8 cellular contexts compared by ENCODE assay signal in genomic region chr22:39146256-39147101, GRCh38. TPM values are rescaled to one million over a fixed set of nuclear protein-coding genes. Genes with fewer than 3 reads are reported as not detected.
DNase-seq lines count a peak whose midpoint lies in the region; TF ChIP-seq lines count a peak whose summit lies in the region.

No MANE protein-coding gene starts in this region.

- H3K9ac ChIP-seq in SU-DHL-6 (ENCODE audit: low read length) (peak overlapping the region; percentile 37), fibroblast of lung (ENCODE audit: insufficient read depth, low read length) (no peak overlapping the region)

- H3K4me2 ChIP-seq in SU-DHL-6 (ENCODE audit: low read depth, low read length, poor library complexity, severe bottlenecking) (peak overlapping the region; percentile 75), fibroblast of lung (ENCODE audit: extremely low read depth, insufficient read depth, low read length) (peak overlapping the region; percentile 64)

- H3K27ac ChIP-seq in CD8-positive, alpha-beta memory T cell (ENCODE audit: low read depth, low read length), result peak overlapping the region; percentile 77
- H3K27ac ChIP-seq in SU-DHL-6 (ENCODE audit: low read depth, low read length) (no peak overlapping the region), fibroblast of lung (ENCODE audit: insufficient read depth, low read length) (no peak overlapping the region)

- peak overlapping the region; percentile 96 to 100 (median 98) for H3K27ac Mint-ChIP-seq in CD8-positive, alpha-beta memory T cell

- H3K27me3 ChIP-seq in CD8-positive, alpha-beta memory T cell (ENCODE audit: insufficient read depth, low read length, poor library complexity, severe bottlenecking), result no peaks in the 10 kb centered on the region
- H3K27me3 ChIP-seq in SU-DHL-6 (ENCODE audit: low read length) (no peaks in the 10 kb centered on the region), fibroblast of lung (ENCODE audit: control insufficient read depth, insufficient read depth, low read length) (no peaks in the 10 kb centered on the region)

- CTCF ChIA-PET in CD8-positive, alpha-beta memory T cell (lab: Charles Lee), result interaction anchor here (1.7 kb wide), 1 partner anchor 170 kb away, joined by 6 read pairs; no protein-coding TSS in a partner anchor

- no peaks in the 10 kb centered on the region for H3K9me3 Mint-ChIP-seq in CD8-positive, alpha-beta memory T cell

- H3K4me3 Mint-ChIP-seq in CD8-positive, alpha-beta memory T cell, result peak overlapping the region; percentile 89 to 93 (median 92)

- H4K20me1 ChIP-seq in SU-DHL-6 (ENCODE audit: low read depth, low read length) (no peaks in the 10 kb centered on the region), fibroblast of lung (ENCODE audit: control insufficient read depth, extremely low read depth, insufficient read depth, low read length) (no peaks in the 10 kb centered on the region)

- TF ChIP-seq CTCF in SU-DHL-6 (IDR thresholded peaks at IDR 0.05; ENCODE audit: insufficient read depth, low read length, poor library complexity, severe bottlenecking) (no peak), fibroblast of lung (conservative IDR thresholded peaks at IDR 0.05 in 1 of 2, IDR thresholded peaks at IDR 0.05 in 1 of 2; ENCODE audit: low read depth in 1 of 2, low read length in 2 of 2) (no peak)

- peaks cover 66% of the 10 kb centered on the region for H3K4me1 ChIP-seq in CD8-positive, alpha-beta memory T cell (ENCODE audit: insufficient read depth, low read length)
- peaks cover 3% of the 10 kb centered on the region for H3K4me1 ChIP-seq in fibroblast of lung (ENCODE audit: control insufficient read depth, extremely low read depth, insufficient read depth, low read length)

- H3K27me3 Mint-ChIP-seq in CD8-positive, alpha-beta memory T cell, result no peaks in the 10 kb centered on the region

- intact Hi-C loops in posterior vena cava (cut with DNase I), result no loop called here

- H3K79me2 ChIP-seq in SU-DHL-6 (ENCODE audit: insufficient read depth, low read length) (no peaks in the 10 kb centered on the region), fibroblast of lung (ENCODE audit: control insufficient read depth, insufficient read depth, low read length) (no peaks in the 10 kb centered on the region)

- H3K36me3 ChIP-seq in CD8-positive, alpha-beta memory T cell (ENCODE audit: insufficient read depth, low read length), result no peaks in the 10 kb centered on the region
- no peaks in the 10 kb centered on the region for H3K36me3 ChIP-seq in SU-DHL-6 (ENCODE audit: low read length)
- no peaks in the 10 kb centered on the region for H3K36me3 ChIP-seq in fibroblast of lung (ENCODE audit: control insufficient read depth, insufficient read depth, low read length)

- POLR2A ChIA-PET in CD8-positive, alpha-beta memory T cell (lab: Charles Lee), result interaction anchor here (0.6 kb wide), 1 partner anchor 353 kb away, joined by 4 read pairs; the partner anchor contains the start of gene DNAL4

- peaks cover 0 to 47% (median 0%) of the 10 kb centered on the region in 3 donors for H3K36me3 Mint-ChIP-seq in CD8-positive, alpha-beta memory T cell

- H3K9me3 ChIP-seq in CD8-positive, alpha-beta memory T cell (ENCODE audit: low read length), result no peaks in the 10 kb centered on the region
- H3K9me3 ChIP-seq in SU-DHL-6 (ENCODE audit: insufficient read depth, low read length), result no peaks in the 10 kb centered on the region
- no peaks in the 10 kb centered on the region for H3K9me3 ChIP-seq in fibroblast of lung (ENCODE audit: control insufficient read depth, insufficient read depth, low read depth, low read length)

- H3F3A ChIP-seq in SU-DHL-6 (ENCODE audit: insufficient read depth), result no peaks in the 10 kb centered on the region

- no peaks in the 10 kb centered on the region for H3K9me2 ChIP-seq in SU-DHL-6 (replicated peaks; ENCODE audit: insufficient read depth, low read length)

- peaks cover 56 to 70% (median 61%) of the 10 kb centered on the region in 3 donors for H3K4me1 Mint-ChIP-seq in CD8-positive, alpha-beta memory T cell

- no peak for DNase-seq in CD8-positive, alpha-beta memory T cell
- no peak for DNase-seq in fibroblast of lung (ENCODE audit: low read depth in 2 of 2)
- peak; percentile 76 for DNase-seq in posterior vena cava (ENCODE audit: low spot score)
- DNase-seq in NCI-H2171 treated with DMSO at 0.1 percent for 48 hours (lab: John Stamatoyannopoulos, UW), result no peak
- no peak for DNase-seq in OCI-M2 (lab: John Stamatoyannopoulos, UW; ENCODE audit: unreplicated experiment)
- no peak for DNase-seq in hippocampal formation (lab: John Stamatoyannopoulos, UW)
- DNase-seq in activated CD8-positive, alpha-beta memory T cell treated with anti-CD3 and anti-CD28 coated beads, Interleukin-2, amount 50 U/mL, for 4 hours, result no peak

- H2AFZ ChIP-seq in SU-DHL-6 (ENCODE audit: low read depth, low read length, severe bottlenecking), result no peak overlapping the region
- H2AFZ ChIP-seq in fibroblast of lung (ENCODE audit: low read length), result no peak overlapping the region

- H3K4me3 ChIP-seq in CD8-positive, alpha-beta memory T cell (ENCODE audit: low read length), result peak overlapping the region; percentile 40
- H3K4me3 ChIP-seq in SU-DHL-6 (ENCODE audit: insufficient read depth, low read length, poor library complexity, severe bottlenecking) (no peak overlapping the region), fibroblast of lung (replicated peaks in 1 of 4; ENCODE audit: control extremely low read depth in 1 of 4, insufficient read depth in 1 of 4, low read depth in 3 of 4, low read length in 4 of 4) (peak overlapping the region in 3 of 4 experiments; percentile 42 to 61 (median 51))

RNA-seq across cellular contexts. Expression of gene CBX7, which starts 6.0 kb away (rescaled TPM):
- total RNA-seq in CD8-positive, alpha-beta memory T cell, result 10 to 100 TPM; 26.1 to 26.4 TPM
- polyA plus RNA-seq in CD8-positive, alpha-beta memory T cell, result 29.7 TPM
- total RNA-seq in fibroblast of lung, result 8.7 and 14.7 TPM in 2 replicates
- polyA plus RNA-seq in fibroblast of lung, result 2.8 TPM in 2 replicates
- polyA plus RNA-seq in fibroblast of lung (2012), result 4.1 TPM in 2 replicates
- 5.1 and 7.6 TPM in 2 replicates for polyA minus RNA-seq in fibroblast of lung (ENCODE audit: low replicate concordance)
- total RNA-seq in posterior vena cava, result 10 to 100 TPM; 50.2 to 55.8 TPM

RNA-seq across cellular contexts. Expression of gene APOBEC3H, which starts 49.4 kb away (rescaled TPM):
- 10 to 100 TPM; 10.8 to 11.0 TPM for total RNA-seq in CD8-positive, alpha-beta memory T cell
- polyA plus RNA-seq in CD8-positive, alpha-beta memory T cell, result 11.7 TPM
- 0.26 and 1.3 TPM in 2 replicates for total RNA-seq in fibroblast of lung
- 0.20 TPM in 1 of 2 replicates, not detected in the other for polyA plus RNA-seq in fibroblast of lung
- 0.12 and 1.2 TPM in 2 replicates for polyA plus RNA-seq in fibroblast of lung (2012)
- polyA minus RNA-seq in fibroblast of lung (ENCODE audit: low replicate concordance), result 2.7 TPM in 1 of 2 replicates, not detected in the other
- under 1 TPM in 1 of 2 donors, not detected in 1; 0.24 TPM for total RNA-seq in posterior vena cava
